In the genomic region with DNA sequence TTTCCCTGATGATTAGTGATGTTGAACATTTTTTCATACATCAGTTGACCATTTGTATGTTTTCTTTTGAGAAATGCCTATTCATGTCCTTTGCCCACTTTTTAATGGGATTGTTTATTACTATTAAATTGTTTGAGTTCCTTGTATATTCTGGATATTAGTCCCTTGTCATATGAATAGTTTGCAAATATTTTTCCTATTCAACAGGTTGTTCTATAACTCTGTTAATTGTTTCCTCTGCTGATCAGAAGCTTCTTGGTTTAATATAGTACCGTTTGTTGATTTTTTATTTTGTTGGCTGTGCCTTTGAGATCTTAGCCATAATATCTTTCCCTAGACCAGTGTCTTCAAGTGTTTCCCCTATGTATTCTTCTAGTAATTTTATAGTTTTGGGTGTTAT, we compare ENCODE assay signal across 9 cellular contexts.
"Had no signal": no experiment of that assay in that cellular context is flagged by ENCODE, and none has a peak within 500 bp of the region (broad histone marks: within the 10 kb centered on the region; RNA-seq: fewer than 3 reads in every experiment).

No MANE protein-coding gene starts in this region.

- H3K4me1 Mint-ChIP-seq: GM23338, H9 had no signal

- H3K9me3 ChIP-seq: HAP-1 had no signal

- H3K27ac Mint-ChIP-seq: GM23338, H9, HFFc6 had no signal

- H3K4me3 Mint-ChIP-seq: GM23338, H9, HFFc6 had no signal

- H3K4me3 ChIP-seq: GM23248, GM23338, HAP-1 had no signal

- ATAC-seq: GM23338, HCT116 had no signal

- H3K4me1 ChIP-seq: HAP-1 had no signal

- DNase-seq: GM23248, GOT3, H7, H9, HCEC 1CT, HFFc6 had no signal

- H3K27ac ChIP-seq: GM23248 had no signal

- H3K36me3 ChIP-seq: HAP-1 had no signal
